Comparison of ENCODE assay signal across 11 cellular contexts in genomic region chr12:57479043-57479375, GRCh38.
DNase-seq lines count a peak whose midpoint lies in the region; ATAC-seq and TF ChIP-seq lines count a peak whose summit lies in the region.
"Had no signal": no experiment of that assay in that cellular context is flagged by ENCODE, and none has a peak within 500 bp of the region (broad histone marks: within the 10 kb centered on the region; RNA-seq: fewer than 3 reads in every experiment).

No MANE protein-coding gene starts in this region.

- H3K9ac ChIP-seq in OCI-LY1 (ENCODE audit: low read length): peak overlapping the region; percentile 65
- H3K9ac ChIP-seq: KMS-11 had no signal

- H3K9me2 ChIP-seq in OCI-LY1 (ENCODE audit: low read depth, low read length): no peaks in the 10 kb centered on the region

- H3K4me3 ChIP-seq in GM06990 (replicated peaks; ENCODE audit: low read depth, low read length) (peak overlapping the region; percentile 70), OCI-LY1 (ENCODE audit: low read depth, low read length, poor library complexity, severe bottlenecking) (peak overlapping the region; percentile 57), skin epidermis (peak overlapping the region in 3 of 7 experiments; percentile 14 to 42 (median 36)), tibial artery (no peak overlapping the region)
- H3K4me3 ChIP-seq in effector memory CD4-positive, alpha-beta T cell (ENCODE audit: insufficient read depth, low read depth, low read length, poor library complexity, severe bottlenecking): peak overlapping the region; percentile 26
- H3K4me3 ChIP-seq: GM23338 had no signal

- no peaks in the 10 kb centered on the region for H3F3A ChIP-seq in OCI-LY1 (ENCODE audit: insufficient read depth, low read length)

- no peak for ATAC-seq in HG03039 (IDR thresholded peaks at IDR 0.05; ENCODE audit: unreplicated experiment)
- ATAC-seq: GM23338 had no signal

- H3K36me3 ChIP-seq in GM06990 (ENCODE audit: control insufficient read depth, insufficient read depth, low read length) (peaks cover 7% of the 10 kb centered on the region), OCI-LY1 (ENCODE audit: insufficient read depth, low read length) (no peaks in the 10 kb centered on the region), tibial artery (no peaks in the 10 kb centered on the region)
- H3K36me3 ChIP-seq in effector memory CD4-positive, alpha-beta T cell (ENCODE audit: control insufficient read depth, insufficient read depth, low read length): peaks cover 14% of the 10 kb centered on the region

- H3K27me3 ChIP-seq in GM06990 (replicated peaks; ENCODE audit: control insufficient read depth, insufficient read depth, low read length): no peaks in the 10 kb centered on the region
- no peaks in the 10 kb centered on the region for H3K27me3 ChIP-seq in OCI-LY1 (ENCODE audit: insufficient read depth, low read length)
- H3K27me3 ChIP-seq in effector memory CD4-positive, alpha-beta T cell (replicated peaks; ENCODE audit: control insufficient read depth, insufficient read depth, low read length, poor library complexity, severe bottlenecking): no peaks in the 10 kb centered on the region
- H3K27me3 ChIP-seq in tibial artery: peaks cover 0 to 56% of the 10 kb centered on the region in 2 donors

- H3K79me2 ChIP-seq in OCI-LY1 (ENCODE audit: insufficient read depth, low read length): no peaks in the 10 kb centered on the region

- H2AFZ ChIP-seq in OCI-LY1 (ENCODE audit: low read length): no peak overlapping the region
- H2AFZ ChIP-seq: GM23338 had no signal

- peak; percentile 6 for TF ChIP-seq CTCF in GM06990 (IDR thresholded peaks at IDR 0.05; ENCODE audit: insufficient read depth, low read length, poor library complexity, severe bottlenecking)
- TF ChIP-seq CTCF in OCI-LY1 (IDR thresholded peaks at IDR 0.05; ENCODE audit: low read length): peak; percentile 38; the same call in 1 of the 2 replicates
- no peak for TF ChIP-seq CTCF in tibial artery (IDR thresholded peaks at IDR 0.05)

- peak overlapping the region; percentile 74 for H3K4me2 ChIP-seq in OCI-LY1 (ENCODE audit: low read length)
- H3K4me2 ChIP-seq: GM23338, KMS-11 had no signal

- H3K27ac ChIP-seq in OCI-LY1 (ENCODE audit: low read depth, low read length, poor library complexity, severe bottlenecking) (peak overlapping the region; percentile 88), skin epidermis (peak overlapping the region in 20 of 21 experiments; percentile 31 to 99 (median 84)), tibial artery (no peak overlapping the region)
- peak overlapping the region; percentile 90 for H3K27ac ChIP-seq in effector memory CD4-positive, alpha-beta T cell (ENCODE audit: insufficient read depth, low read length, poor library complexity, severe bottlenecking)
- H3K27ac ChIP-seq: KMS-11 had no signal

- H3K9me3 ChIP-seq in OCI-LY1 (ENCODE audit: low read length) (no peaks in the 10 kb centered on the region), tibial artery (no peaks in the 10 kb centered on the region)
- H3K9me3 ChIP-seq in effector memory CD4-positive, alpha-beta T cell (ENCODE audit: control insufficient read depth, low read length): no peaks in the 10 kb centered on the region

- H4K20me1 ChIP-seq in OCI-LY1 (ENCODE audit: insufficient read depth, low read length): no peaks in the 10 kb centered on the region

- no peak for DNase-seq in GM06990 (ENCODE audit: extremely low read depth, insufficient read length)
- no peak for DNase-seq in effector memory CD4-positive, alpha-beta T cell
- DNase-seq in NK-92 (lab: John Stamatoyannopoulos, UW; ENCODE audit: unreplicated experiment): no peak
- no peak for DNase-seq in tibial artery
- DNase-seq: NCI-H2227 treated with DMSO at 0.1 percent for 48 hours, Right ventricle myocardium superior had no signal

- intact Hi-C loops in tibial artery (cut with DNase I; ENCODE audit: low total_unique reads): no loop called here

- H3K4me1 ChIP-seq in OCI-LY1 (ENCODE audit: insufficient read depth, low read length, severe bottlenecking): peaks cover 51% of the 10 kb centered on the region
- H3K4me1 ChIP-seq in effector memory CD4-positive, alpha-beta T cell (ENCODE audit: control insufficient read depth, insufficient read depth, low read length, poor library complexity, severe bottlenecking): peaks cover 52% of the 10 kb centered on the region
- H3K4me1 ChIP-seq in tibial artery: peaks cover 0 to 19% (median 14%) of the 10 kb centered on the region in 4 donors

Comparison
In these comparisons a context has a peak if more than half of its experiments do, and no peak if none do; other contexts are left out.
1. H3K4me3 ChIP-seq: peak in GM06990 (single experiment), OCI-LY1 (single experiment) and effector memory CD4-positive, alpha-beta T cell (single experiment); none in tibial artery (0 of 2).
2. CTCF ChIP-seq: peak in GM06990 (single experiment) and OCI-LY1 (single experiment); none in tibial artery (0 of 2).
3. H3K27ac ChIP-seq: peak in OCI-LY1 (single experiment), effector memory CD4-positive, alpha-beta T cell (single experiment) and skin epidermis (20 of 21); none in tibial artery (0 of 2).